Comparison of ENCODE assay signal across 15 cellular contexts in the genomic region with DNA sequence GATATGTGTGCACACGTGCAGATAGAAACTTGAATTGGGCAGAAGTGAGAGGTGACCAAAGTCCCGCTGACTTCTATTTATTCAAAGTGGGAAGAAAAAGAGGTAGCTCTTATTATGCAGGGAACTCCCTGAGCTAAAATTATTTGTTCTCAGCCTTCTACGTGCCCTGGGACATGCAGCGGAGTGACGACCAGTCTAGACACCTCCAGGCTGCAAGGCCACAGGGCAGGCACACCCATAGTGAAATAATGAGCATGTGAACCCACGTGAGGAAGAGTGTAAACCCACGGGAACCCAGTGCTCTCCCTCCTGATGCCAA.
DNase-seq lines count a peak whose midpoint lies in the region; ATAC-seq and TF ChIP-seq lines count a peak whose summit lies in the region.
"Had no signal": no experiment of that assay in that cellular context is flagged by ENCODE, and none has a peak within 500 bp of the region (broad histone marks: within the 10 kb centered on the region; RNA-seq: fewer than 3 reads in every experiment).

No MANE protein-coding gene starts in this region.

- POLR2A ChIA-PET in MCF 10A (lab: Yijun Ruan, JAX), result no interaction called here

- no peaks in the 10 kb centered on the region for H3K4me1 Mint-ChIP-seq in MCF 10A (ENCODE audit: insufficient read depth, unreplicated experiment)
- H3K4me1 Mint-ChIP-seq: activated naive CD4-positive, alpha-beta T cell treated with anti-CD3 and anti-CD28 coated beads, Interleukin-2, amount 50 U/mL, for 24 hours had no signal

- peak; percentile 96 for ATAC-seq in GM18498 (IDR thresholded peaks at IDR 0.05; ENCODE audit: unreplicated experiment)
- ATAC-seq in GM19467 (IDR thresholded peaks at IDR 0.05; ENCODE audit: unreplicated experiment), result peak; percentile 82
- ATAC-seq in HG02885 (IDR thresholded peaks at IDR 0.05; ENCODE audit: poor library complexity, unreplicated experiment), result peak; percentile 95
- peak; percentile 79 for ATAC-seq in HG03571 (IDR thresholded peaks at IDR 0.05; ENCODE audit: unreplicated experiment)
- ATAC-seq: pancreas had no signal

- BruUV-seq in MCF 10A (replicated peaks; lab: Mats Ljungman, UMichigan), result no TSS peak

- intact Hi-C loops in MCF 10A (cut with micrococcal nuclease), result no loop called here

- H3K36me3 Mint-ChIP-seq in MCF 10A (ENCODE audit: insufficient read depth, unreplicated experiment), result no peaks in the 10 kb centered on the region
- H3K36me3 Mint-ChIP-seq: activated naive CD4-positive, alpha-beta T cell treated with anti-CD3 and anti-CD28 coated beads, Interleukin-2, amount 50 U/mL, for 24 hours had no signal

- H3K9me3 Mint-ChIP-seq in MCF 10A (ENCODE audit: unreplicated experiment), result no peaks in the 10 kb centered on the region
- H3K9me3 Mint-ChIP-seq: activated naive CD4-positive, alpha-beta T cell treated with anti-CD3 and anti-CD28 coated beads, Interleukin-2, amount 50 U/mL, for 24 hours had no signal

- DNase-seq in NCI-H2081 (lab: John Stamatoyannopoulos, UW), result no peak
- no peak for DNase-seq in DMS153 (lab: John Stamatoyannopoulos, UW)
- DNase-seq in DMS 273 treated with DMSO at 0.1 percent for 48 hours (lab: John Stamatoyannopoulos, UW), result no peak
- DNase-seq in MCF 10A (ENCODE audit: unreplicated experiment), result no peak
- DNase-seq: activated CD4-positive, alpha-beta T cell treated with anti-CD3 and anti-CD28 coated beads for 48 hours; dermis blood vessel endothelial cell; left cardiac atrium; pancreas; SHP77 treated with DMSO at 0.1 percent for 48 hours; stimulated activated CD4-positive, alpha-beta T cell treated with anti-CD3 and anti-CD28 coated beads, Interleukin-1b, Interleukin-23, amount 100 ng/mL, for 48 hours had no signal

- TF ChIP-seq CTCF in MCF 10A (IDR thresholded peaks at IDR 0.05; ENCODE audit: unreplicated experiment), result no peak

- no peak overlapping the region for H3K27ac Mint-ChIP-seq in MCF 10A (ENCODE audit: low read depth, unreplicated experiment)
- H3K27ac Mint-ChIP-seq: activated naive CD4-positive, alpha-beta T cell treated with anti-CD3 and anti-CD28 coated beads, Interleukin-2, amount 50 U/mL, for 24 hours had no signal

- no peak overlapping the region for H3K4me3 Mint-ChIP-seq in MCF 10A (ENCODE audit: unreplicated experiment)
- H3K4me3 Mint-ChIP-seq: activated naive CD4-positive, alpha-beta T cell treated with anti-CD3 and anti-CD28 coated beads, Interleukin-2, amount 50 U/mL, for 24 hours had no signal

- CTCF ChIA-PET in MCF 10A (lab: Yijun Ruan, JAX), result interaction anchor here (0.5 kb wide), 1 partner anchor 1046 kb away, joined by 3 read pairs; no protein-coding TSS in a partner anchor

- no peaks in the 10 kb centered on the region for H3K27me3 Mint-ChIP-seq in MCF 10A (ENCODE audit: insufficient read depth, unreplicated experiment)
- H3K27me3 Mint-ChIP-seq: activated naive CD4-positive, alpha-beta T cell treated with anti-CD3 and anti-CD28 coated beads, Interleukin-2, amount 50 U/mL, for 24 hours had no signal
